Comparison of ENCODE assay signal across 31 cellular contexts in genomic region chr17:9104370-9105041, GRCh38.
DNase-seq lines count a peak whose midpoint lies in the region; ATAC-seq, FAIRE-seq and TF ChIP-seq lines count a peak whose summit lies in the region.
"Had no signal": no experiment of that assay in that cellular context is flagged by ENCODE, and none has a peak within 500 bp of the region (broad histone marks: within the 10 kb centered on the region; RNA-seq: fewer than 3 reads in every experiment).

No MANE protein-coding gene starts in this region.

- no peak overlapping the region for H3K27ac Mint-ChIP-seq in endodermal cell
- H3K27ac Mint-ChIP-seq: activated CD8-positive, alpha-beta memory T cell treated with anti-CD3 and anti-CD28 coated beads, Interleukin-2, amount 10 ng/mL, durations not matched to agents 7 days and 5 days; CD14-positive monocyte; stimulated activated naive CD8-positive, alpha-beta T cell treated with anti-CD3 and anti-CD28 coated beads, Interleukin-15, amount 100 ng/mL, for 72 hours; T-helper 1 cell treated with Interleukin-12 subunit alpha and Interleukin-12 subunit beta and Interleukin-4 antibody, amounts not matched to agents 30 μg/mL and 1 μg/mL, for 36 hours had no signal

- intact Hi-C loops in Right ventricle myocardium inferior (cut with DNase I): loop anchor here (1.0 to 10.0 kb wide), 3 partner anchors 34 to 190 kb away; partner anchors contain the start of gene NTN1
- intact Hi-C loops in cardiac septum (cut with DNase I): no loop called here
- intact Hi-C loops in left ventricle myocardium inferior (cut with micrococcal nuclease): no loop called here
- intact Hi-C loops in pancreas (cut with DNase I): no loop called here
- intact Hi-C loops in lower leg skin (cut with DNase I; ENCODE audit: low total_unique reads): no loop called here

- no peaks in the 10 kb centered on the region for H3K27me3 Mint-ChIP-seq in endodermal cell (ENCODE audit: insufficient read depth)

- H3K4me3 ChIP-seq in left ventricle myocardium inferior (peak overlapping the region; percentile 36), pancreas (no peak overlapping the region), lower leg skin (ENCODE audit: low read depth, poor library complexity, severe bottlenecking) (no peak overlapping the region), endodermal cell (ENCODE audit: low read length) (no peak overlapping the region)
- H3K4me3 ChIP-seq: lower lobe of right lung, tibial nerve had no signal

- H3K4me3 Mint-ChIP-seq in endodermal cell: no peak overlapping the region
- H3K4me3 Mint-ChIP-seq: activated CD8-positive, alpha-beta memory T cell treated with anti-CD3 and anti-CD28 coated beads, Interleukin-2, amount 10 ng/mL, durations not matched to agents 7 days and 5 days; activated T-cell treated with anti-CD3 and anti-CD28 coated beads, Interleukin-2, amount 50 U/mL, for 4 hours; CD14-positive monocyte; naive thymus-derived CD8-positive, alpha-beta T cell; stimulated activated naive CD8-positive, alpha-beta T cell treated with anti-CD3 and anti-CD28 coated beads, Interleukin-15, amount 100 ng/mL, for 72 hours; T-helper 1 cell treated with Interleukin-12 subunit alpha and Interleukin-12 subunit beta and Interleukin-4 antibody, amounts not matched to agents 30 μg/mL and 1 μg/mL, for 36 hours had no signal

- H3K4me1 ChIP-seq in left ventricle myocardium inferior (peaks cover 35% of the 10 kb centered on the region), pancreas (peaks cover 8 to 11% (median 11%) of the 10 kb centered on the region in 3 donors), endodermal cell (ENCODE audit: control insufficient read depth, insufficient read depth, low read length) (no peaks in the 10 kb centered on the region)
- H3K4me1 ChIP-seq: lower lobe of right lung had no signal

- 69 to 81% methylated on average over 18 of the region's 18 CpGs for WGBS in pancreas, 2 donors
- WGBS in lower leg skin, 2 donors: 67 to 79% methylated on average over 18 of the region's 18 CpGs
- 94 to 96% methylated on average over 13 to 18 of the region's 18 CpGs for WGBS in endodermal cell (ENCODE audit: insufficient coverage in 1 of 2, insufficient read length in 1 of 2), 2 experiments

- H3K36me3 ChIP-seq in left ventricle myocardium inferior (no peaks in the 10 kb centered on the region), pancreas (no peaks in the 10 kb centered on the region), endodermal cell (ENCODE audit: control insufficient read depth, insufficient read depth, low read length) (peaks cover 12% of the 10 kb centered on the region)
- H3K36me3 ChIP-seq: lower lobe of right lung, tibial nerve had no signal

- peak; percentile 47 for TF ChIP-seq CTCF in left ventricle myocardium inferior (IDR thresholded peaks at IDR 0.05; ENCODE audit: borderline replicate concordance)
- no peak for TF ChIP-seq CTCF in pancreas (IDR thresholded peaks at IDR 0.05)
- TF ChIP-seq CTCF in lower leg skin (IDR thresholded peaks at IDR 0.05): no peak
- no peak for TF ChIP-seq CTCF in endodermal cell (conservative IDR thresholded peaks at IDR 0.05)

- H3K27ac ChIP-seq in left ventricle myocardium inferior (replicated peaks) (peak overlapping the region; percentile 87), pancreas (no peak overlapping the region), endodermal cell (ENCODE audit: low read depth, low read length) (no peak overlapping the region)
- H3K27ac ChIP-seq: lower lobe of right lung, tibial nerve had no signal

- H3K9me3 Mint-ChIP-seq in endodermal cell: no peaks in the 10 kb centered on the region

- H3K9me3 ChIP-seq in left ventricle myocardium inferior (replicated peaks): no peaks in the 10 kb centered on the region
- no peaks in the 10 kb centered on the region for H3K9me3 ChIP-seq in pancreas
- H3K9me3 ChIP-seq in endodermal cell (ENCODE audit: control insufficient read depth, low read length): peaks cover 14% of the 10 kb centered on the region
- H3K9me3 ChIP-seq: lower lobe of right lung, tibial nerve had no signal

- peaks cover 19% of the 10 kb centered on the region for H3K4me1 Mint-ChIP-seq in endodermal cell
- H3K4me1 Mint-ChIP-seq: activated CD8-positive, alpha-beta memory T cell treated with anti-CD3 and anti-CD28 coated beads, Interleukin-2, amount 10 ng/mL, durations not matched to agents 7 days and 5 days; naive thymus-derived CD8-positive, alpha-beta T cell; stimulated activated naive CD8-positive, alpha-beta T cell treated with anti-CD3 and anti-CD28 coated beads, Interleukin-15, amount 100 ng/mL, for 72 hours had no signal

- DNase-seq in Right ventricle myocardium inferior (ENCODE audit: missing footprints) (peak; percentile 88), cardiac septum (ENCODE audit: low spot score) (no peak), left ventricle myocardium inferior (peak; percentile 80), pancreas (peak in 2 of 6 donors; percentile 22 to 56), lower leg skin (ENCODE audit: low spot score in 2 of 2) (no peak), endodermal cell (no peak), NCI-H1694 (lab: John Stamatoyannopoulos, UW) (no peak)
- DNase-seq in stimulated activated CD4-positive, alpha-beta T cell treated with anti-CD3 and anti-CD28 coated beads, Interleukin-2, amount 100 ng/mL, for 48 hours: no peak
- DNase-seq: 8988T; activated CD8-positive, alpha-beta memory T cell treated with anti-CD3 and anti-CD28 coated beads, Interleukin-2, amount 10 ng/mL, durations not matched to agents 7 days and 5 days; activated naive CD4-positive, alpha-beta T cell treated with Interleukin-2 at 50 U/mL for 16 hours; activated T-cell treated with anti-CD3 and anti-CD28 coated beads, Interleukin-2, amount 50 U/mL, for 4 hours; DMS79; GDM1; Kasumi-1; lower lobe of right lung; naive thymus-derived CD8-positive, alpha-beta T cell; NCI-H1417 treated with DMSO at 0.1 percent for 48 hours; NCI-H2081 treated with DMSO at 0.1 percent for 48 hours; NCI-H2227 treated with DMSO at 0.1 percent for 48 hours; NCI-H526; occipital lobe; OCI-M1; small intestine; stimulated activated naive CD8-positive, alpha-beta T cell treated with anti-CD3 and anti-CD28 coated beads, Interleukin-15, amount 100 ng/mL, for 72 hours had no signal

- ATAC-seq in Right ventricle myocardium inferior (peak; percentile 93), pancreas (peak in 3 of 4 donors; percentile 21 to 56 (median 39))
- ATAC-seq: activated CD8-positive, alpha-beta memory T cell treated with anti-CD3 and anti-CD28 coated beads, Interleukin-2, amount 10 ng/mL, durations not matched to agents 7 days and 5 days; activated T-cell treated with anti-CD3 and anti-CD28 coated beads, Interleukin-2, amount 50 U/mL, for 4 hours; naive thymus-derived CD8-positive, alpha-beta T cell; SK-N-SH treated with all-trans-retinoic acid at 6 μM for 48 hours; stimulated activated naive CD8-positive, alpha-beta T cell treated with anti-CD3 and anti-CD28 coated beads, Interleukin-15, amount 100 ng/mL, for 72 hours had no signal

- no peak overlapping the region for H3K9ac ChIP-seq in endodermal cell (ENCODE audit: extremely low read depth, low read length, poor library complexity, severe bottlenecking)

- H3K27me3 ChIP-seq in left ventricle myocardium inferior (ENCODE audit: low read depth) (no peaks in the 10 kb centered on the region), pancreas (no peaks in the 10 kb centered on the region), endodermal cell (ENCODE audit: control insufficient read depth, insufficient read depth, low read length, poor library complexity, severe bottlenecking) (no peaks in the 10 kb centered on the region)
- H3K27me3 ChIP-seq: tibial nerve had no signal

- no peak for TF ChIP-seq POLR2A in lower leg skin (IDR thresholded peaks at IDR 0.05)

- no peak for FAIRE-seq in pancreas (lab: Jason Lieb, UNC)
- FAIRE-seq: islet of Langerhans, small intestine, TTC549 had no signal

- H3K36me3 Mint-ChIP-seq in endodermal cell (ENCODE audit: low read depth): peaks cover 7% of the 10 kb centered on the region
- H3K36me3 Mint-ChIP-seq: activated CD8-positive, alpha-beta memory T cell treated with anti-CD3 and anti-CD28 coated beads, Interleukin-2, amount 10 ng/mL, durations not matched to agents 7 days and 5 days; CD14-positive monocyte had no signal

Comparison
In these comparisons a context has a peak if more than half of its experiments do, and no peak if none do; other contexts are left out.
1. DNase-seq: peak in Right ventricle myocardium inferior (single experiment) and left ventricle myocardium inferior (single experiment); none in cardiac septum (single experiment), lower leg skin (0 of 2), endodermal cell (single experiment), NCI-H1694 (single experiment) and stimulated activated CD4-positive, alpha-beta T cell treated with anti-CD3 and anti-CD28 coated beads, Interleukin-2, amount 100 ng/mL, for 48 hours (0 of 2).